In genomic region chr16:67326472-67327309, GRCh38 we compare ENCODE assay signal across 8 cellular contexts. TPM values are rescaled to one million over a fixed set of nuclear protein-coding genes. Genes with fewer than 3 reads are reported as not detected.
A peak's percentile ranks its signal among the peaks of the same experiment; 100 is the strongest.
DNase-seq lines count a peak whose midpoint lies in the region; ATAC-seq and TF ChIP-seq lines count a peak whose summit lies in the region.

TSS of gene KCTD19 (minus strand) at chr16:67326741. CDS start at chr16:67326707, 34 bp downstream.
A gene with protein sequence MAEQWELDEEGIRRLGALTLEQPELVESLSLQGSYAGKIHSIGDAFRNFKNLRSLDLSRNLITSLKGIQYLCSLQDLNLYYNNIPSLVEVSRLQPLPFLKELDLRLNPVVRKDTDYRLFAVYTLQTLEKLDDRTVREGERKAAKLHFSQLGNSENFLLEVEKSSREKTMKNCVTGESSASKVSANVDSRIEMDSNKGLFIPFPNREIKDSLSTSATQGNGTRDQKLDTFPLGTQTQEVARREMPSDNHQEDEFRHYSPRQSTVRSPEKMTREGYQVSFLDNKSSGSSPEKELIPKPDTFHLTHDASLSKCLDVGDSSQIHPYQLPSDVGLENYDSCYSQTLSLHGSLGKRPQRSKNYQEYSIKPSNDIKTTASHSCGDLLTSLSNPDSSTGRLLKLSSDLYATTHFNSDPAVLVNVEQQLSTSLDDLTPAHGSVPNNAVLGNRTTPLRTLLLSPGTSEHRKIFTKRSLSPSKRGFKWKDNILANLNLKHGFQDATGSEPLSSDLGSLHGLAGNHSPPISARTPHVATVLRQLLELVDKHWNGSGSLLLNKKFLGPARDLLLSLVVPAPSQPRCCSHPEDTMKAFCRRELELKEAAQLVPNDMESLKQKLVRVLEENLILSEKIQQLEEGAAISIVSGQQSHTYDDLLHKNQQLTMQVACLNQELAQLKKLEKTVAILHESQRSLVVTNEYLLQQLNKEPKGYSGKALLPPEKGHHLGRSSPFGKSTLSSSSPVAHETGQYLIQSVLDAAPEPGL (plus strand): TSS chr16:67326815. CDS start chr16:67326863, 48 bp downstream.

- H3K36me3 ChIP-seq in GM06990 (ENCODE audit: control insufficient read depth, insufficient read depth, low read length) = no peaks in the 10 kb centered on the region
- H3K36me3 ChIP-seq in mucosa of descending colon (ENCODE audit: low read depth) = no peaks in the 10 kb centered on the region

- H3K27ac Mint-ChIP-seq in endothelial cell (ENCODE audit: unreplicated experiment) = peak within 1 kb of the TSS; percentile 23

- ATAC-seq in mucosa of descending colon (peak; percentile 96), HG03025 (IDR thresholded peaks at IDR 0.05; ENCODE audit: low FRiP score, unreplicated experiment) (no peak), HG03439 (IDR thresholded peaks at IDR 0.05; ENCODE audit: unreplicated experiment) (no peak)

- H3K27me3 ChIP-seq in GM06990 (replicated peaks; ENCODE audit: control insufficient read depth, insufficient read depth, low read length) = no peaks in the 10 kb centered on the region

- H3K4me1 Mint-ChIP-seq in endothelial cell (ENCODE audit: unreplicated experiment) = peaks cover 4% of the 10 kb centered on the region

- H3K4me3 ChIP-seq in GM06990 (replicated peaks; ENCODE audit: low read depth, low read length) (peak within 1 kb of the TSS; percentile 61), mucosa of descending colon (no peak within 1 kb of the TSS)

- H3K4me3 Mint-ChIP-seq in endothelial cell (ENCODE audit: unreplicated experiment) = peak within 1 kb of the TSS; percentile 90

- no peaks in the 10 kb centered on the region for H3K9me3 ChIP-seq in mucosa of descending colon

- no peaks in the 10 kb centered on the region for H3K9me3 Mint-ChIP-seq in endothelial cell (ENCODE audit: unreplicated experiment)

- intact Hi-C loops in mucosa of descending colon (cut with DNase I, micrococcal nuclease) = no loop called here

- peaks cover 6% of the 10 kb centered on the region for H3K27me3 Mint-ChIP-seq in endothelial cell (ENCODE audit: unreplicated experiment)

- TF ChIP-seq CTCF in GM06990 (IDR thresholded peaks at IDR 0.05; ENCODE audit: insufficient read depth, low read length, poor library complexity, severe bottlenecking) = peak; percentile 59
- peak; percentile 48 for TF ChIP-seq CTCF in endothelial cell (IDR thresholded peaks at IDR 0.05; ENCODE audit: unreplicated experiment)
- TF ChIP-seq CTCF in mucosa of descending colon (IDR thresholded peaks at IDR 0.05) = peak; percentile 26

- no peaks in the 10 kb centered on the region for H3K36me3 Mint-ChIP-seq in endothelial cell (ENCODE audit: low read depth, unreplicated experiment)

- peaks cover 8% of the 10 kb centered on the region for H3K4me1 ChIP-seq in mucosa of descending colon (ENCODE audit: low read depth)

- DNase-seq in GM06990 (ENCODE audit: extremely low read depth, insufficient read length) = peak; percentile 72
- DNase-seq in NCI-H187 treated with DMSO at 0.1 percent for 48 hours (lab: John Stamatoyannopoulos, UW) = peak; percentile 43
- DNase-seq in activated CD8-positive, alpha-beta memory T cell treated with anti-CD3 and anti-CD28 coated beads for 1 hour (ENCODE audit: extremely low read depth in 1 of 2, low read depth in 1 of 2) = peak; percentile 26 to 41
- DNase-seq in endothelial cell (ENCODE audit: low spot score) = peak; percentile 99
- peak; percentile 75 to 86 (median 85) for DNase-seq in mucosa of descending colon
- peak; percentile 37 to 39 for DNase-seq in stimulated activated CD8-positive, alpha-beta memory T cell treated with anti-CD3 and anti-CD28 coated beads, Interleukin-2, amount 100 ng/mL, for 1 hour (ENCODE audit: low read depth in 2 of 2)

RNA-seq across cellular contexts. Expression of gene KCTD19, which starts in this region (rescaled TPM):
- total RNA-seq in endothelial cell (ENCODE audit: unreplicated experiment) = 2.0 TPM
- under 1 TPM in 1 of 3 donors, not detected in 2; 0.05 TPM for total RNA-seq in mucosa of descending colon

RNA-seq across cellular contexts. Expression of the second gene that starts in this region (rescaled TPM):
- total RNA-seq in endothelial cell (ENCODE audit: unreplicated experiment) (24.1 TPM), mucosa of descending colon (1 to 10 TPM in 1 of 3 donors, under 1 TPM in 1, not detected in 1; 0.90 to 1.5 TPM)

Comparison
In these comparisons a context has a peak if more than half of its experiments do, and no peak if none do; other contexts are left out.
1. RNA of the second gene that starts in this region (total RNA-seq): 24.1 TPM in endothelial cell (single experiment); 0.90 to 1.5 TPM in mucosa of descending colon; every median in the first group is over 10 times any median in the second.
2. DNase-seq: peak in every context shown above with its lines; median percentile 99 in endothelial cell; 85 in mucosa of descending colon; 72 in GM06990; 43 in NCI-H187 treated with DMSO at 0.1 percent for 48 hours; 38 in stimulated activated CD8-positive, alpha-beta memory T cell treated with anti-CD3 and anti-CD28 coated beads, Interleukin-2, amount 100 ng/mL, for 1 hour; 34 in activated CD8-positive, alpha-beta memory T cell treated with anti-CD3 and anti-CD28 coated beads for 1 hour.
3. Peak in every context shown above with its lines, with median percentiles within 50 percentile points of each other: CTCF ChIP-seq.